ENCODE assay signal across 35 cellular contexts in genomic region chr6:33818293-33818692, GRCh38. TPM values are rescaled to one million over a fixed set of nuclear protein-coding genes. Genes with fewer than 3 reads are reported as not detected.
"Had no signal": no experiment of that assay in that cellular context is flagged by ENCODE, and none has a peak within 500 bp of the region (broad histone marks: within the 10 kb centered on the region; RNA-seq: fewer than 3 reads in every experiment).

No MANE protein-coding gene starts in this region.

- H3K36me3 ChIP-seq: esophagus squamous epithelium, heart right ventricle, left ventricle myocardium inferior, lower lobe of right lung, ovary, tibial nerve, upper lobe of left lung had no signal

- H3K9me3 ChIP-seq: esophagus squamous epithelium, heart right ventricle, left ventricle myocardium inferior, lower lobe of right lung, ovary, testis, tibial nerve, upper lobe of left lung had no signal

- H3K4me1 ChIP-seq: heart right ventricle, left ventricle myocardium inferior, lower lobe of right lung, testis, tibial nerve had no signal

- FAIRE-seq: endometrium, islet of Langerhans, urothelium cell line had no signal

- H3K4me3 ChIP-seq: esophagus squamous epithelium, heart right ventricle, left ventricle myocardium inferior, lower lobe of right lung, ovary, smooth muscle cell, testis, tibial nerve, upper lobe of left lung had no signal

- ATAC-seq: effector memory CD8-positive, alpha-beta T cell; heart right ventricle; left colon; lower lobe of right lung; naive thymus-derived CD8-positive, alpha-beta T cell; sciatic nerve had no signal

- H3K27ac ChIP-seq: esophagus squamous epithelium, heart right ventricle, left ventricle myocardium inferior, lower lobe of right lung, ovary, testis, tibial nerve, upper lobe of left lung had no signal

- DNase-seq: cortex of kidney; effector memory CD8-positive, alpha-beta T cell; erythroblast; esophagus squamous epithelium; foreskin melanocyte; glutamatergic neuron; heart right ventricle; hippocampal formation; kidney glomerular epithelial cell; left colon; left ventricle myocardium inferior; lower lobe of right lung; naive thymus-derived CD8-positive, alpha-beta T cell; nephron progenitor cell; nucleus accumbens; ovary; stimulated activated CD4-positive, alpha-beta T cell treated with anti-CD3 and anti-CD28 coated beads, Interleukin-12 subunit alpha, Interleukin-12 subunit beta, amount 100 ng/mL, for 4 hours; stimulated activated CD4-positive, alpha-beta T cell treated with anti-CD3 and anti-CD28 coated beads, Interleukin-1b, Interleukin-23, amount 100 ng/mL, for 48 hours; stimulated activated CD4-positive, alpha-beta T cell treated with anti-CD3 and anti-CD28 coated beads, Interleukin-4, amount 100 ng/mL, for 1 hour; stimulated activated CD8-positive, alpha-beta memory T cell treated with anti-CD3 and anti-CD28 coated beads, Interleukin-4, amount 100 ng/mL, for 48 hours; stimulated activated naive CD4-positive, alpha-beta T cell treated with Interleukin-2 at 50 U/mL for 16 hours; substantia nigra; testis; upper lobe of left lung had no signal

RNA-seq across cellular contexts. Expression of gene MLN, which starts 14.5 kb away (rescaled TPM):
- total RNA-seq: dermis microvascular lymphatic vessel endothelial cell; esophagus squamous epithelium; heart right ventricle; left colon; left ventricle myocardium inferior; lower lobe of right lung; mesenteric fat pad; myocyte; naive thymus-derived CD8-positive, alpha-beta T cell; ovary; posterior vena cava; pulmonary artery endothelial cell; sciatic nerve; smooth muscle cell; testis; tibial nerve; upper lobe of left lung had no signal
- polyA plus RNA-seq: heart right ventricle; naive thymus-derived CD8-positive, alpha-beta T cell; ovary; smooth muscle cell had no signal
